In genomic region chr16:56262148-56262878, GRCh38 we compare ENCODE assay signal across 9 cellular contexts.
DNase-seq lines count a peak whose midpoint lies in the region; ATAC-seq, FAIRE-seq and TF ChIP-seq lines count a peak whose summit lies in the region.
"Had no signal": no experiment of that assay in that cellular context is flagged by ENCODE, and none has a peak within 500 bp of the region (broad histone marks: within the 10 kb centered on the region; RNA-seq: fewer than 3 reads in every experiment).

No MANE protein-coding gene starts in this region.

- CTCF ChIA-PET in PC-3 (lab: Charles Lee): interaction anchor here (0.6 kb wide), 1 partner anchor 97 kb away, joined by 3 read pairs; no protein-coding TSS in a partner anchor

- ATAC-seq in CD4-positive, CD25-positive, alpha-beta regulatory T cell (ENCODE audit: low read depth in 2 of 2): peak; percentile 28 to 47
- ATAC-seq in PC-3 (no peak), pancreas (peak in 3 of 4 donors; percentile 12 to 66 (median 65)), HG02973 (IDR thresholded peaks at IDR 0.05; ENCODE audit: unreplicated experiment) (no peak), GM21381 (IDR thresholded peaks at IDR 0.05; ENCODE audit: unreplicated experiment) (no peak), HG03025 (IDR thresholded peaks at IDR 0.05; ENCODE audit: low FRiP score, unreplicated experiment) (no peak)

- no peaks in the 10 kb centered on the region for H3K79me2 ChIP-seq in PC-3 (ENCODE audit: low read length)

- intact Hi-C loops in PC-3 (cut with micrococcal nuclease): no loop called here
- intact Hi-C loops in pancreas (cut with DNase I): no loop called here

- H3K27ac Mint-ChIP-seq in CD4-positive, CD25-positive, alpha-beta regulatory T cell: peak overlapping the region in 2 of 3 donors; percentile 66 to 81

- TF ChIP-seq CTCF in PC-3 (conservative IDR thresholded peaks at IDR 0.05; ENCODE audit: low read depth, low read length): no peak
- TF ChIP-seq CTCF in pancreas (IDR thresholded peaks at IDR 0.05): no peak

- DNase-seq in CD4-positive, CD25-positive, alpha-beta regulatory T cell: peak in 1 of 3 donors; percentile 12
- peak; percentile 5 for DNase-seq in PC-3
- DNase-seq in activated effector memory CD4-positive, alpha-beta T cell treated with anti-CD3 and anti-CD28 coated beads, Interleukin-2, amount 50 U/mL, for 16 hours: peak; percentile 83
- DNase-seq in pancreas: no peak
- no peak for DNase-seq in pons (ENCODE audit: low spot score)

- no peaks in the 10 kb centered on the region for H3K36me3 Mint-ChIP-seq in CD4-positive, CD25-positive, alpha-beta regulatory T cell

- H3K4me1 Mint-ChIP-seq in CD4-positive, CD25-positive, alpha-beta regulatory T cell: peaks cover 7 to 27% (median 12%) of the 10 kb centered on the region in 4 donors

- POLR2A ChIA-PET in PC-3 (lab: Charles Lee; ENCODE audit: unreplicated experiment): no interaction called here

- peaks cover 14% of the 10 kb centered on the region for H3K4me1 ChIP-seq in CD4-positive, CD25-positive, alpha-beta regulatory T cell (ENCODE audit: control insufficient read depth, insufficient read depth, low read length, poor library complexity, severe bottlenecking)
- no peaks in the 10 kb centered on the region for H3K4me1 ChIP-seq in PC-3 (ENCODE audit: insufficient read depth, low read length)
- H3K4me1 ChIP-seq in pancreas: no peaks in the 10 kb centered on the region

- H3K27me3 ChIP-seq in CD4-positive, CD25-positive, alpha-beta regulatory T cell (ENCODE audit: control insufficient read depth, insufficient read depth, low read length): no peaks in the 10 kb centered on the region
- H3K27me3 ChIP-seq in PC-3 (ENCODE audit: low read length): peaks cover 43% of the 10 kb centered on the region
- H3K27me3 ChIP-seq in pancreas: no peaks in the 10 kb centered on the region

- no peak overlapping the region for H3K27ac ChIP-seq in CD4-positive, CD25-positive, alpha-beta regulatory T cell (ENCODE audit: insufficient read depth, low read length, poor library complexity, severe bottlenecking)
- H3K27ac ChIP-seq in PC-3 (ENCODE audit: low read length) (no peak overlapping the region), pancreas (no peak overlapping the region)

- H3K36me3 ChIP-seq in CD4-positive, CD25-positive, alpha-beta regulatory T cell (ENCODE audit: control insufficient read depth, insufficient read depth, low read length): no peaks in the 10 kb centered on the region
- H3K36me3 ChIP-seq in PC-3 (ENCODE audit: low read depth, low read length): no peaks in the 10 kb centered on the region
- H3K36me3 ChIP-seq in pancreas: no peaks in the 10 kb centered on the region

- no peaks in the 10 kb centered on the region for H3K9me3 ChIP-seq in CD4-positive, CD25-positive, alpha-beta regulatory T cell (ENCODE audit: control insufficient read depth in 2 of 2, low read length in 2 of 2)
- H3K9me3 ChIP-seq in PC-3 (ENCODE audit: low read length) (no peaks in the 10 kb centered on the region), pancreas (no peaks in the 10 kb centered on the region)

- no peak for FAIRE-seq in pancreas (lab: Jason Lieb, UNC)
- FAIRE-seq: G401.6 had no signal

- H3K4me2 ChIP-seq in PC-3 (ENCODE audit: low read length): no peak overlapping the region

- H3K9me3 Mint-ChIP-seq in CD4-positive, CD25-positive, alpha-beta regulatory T cell: no peaks in the 10 kb centered on the region

- H3K4me3 Mint-ChIP-seq in CD4-positive, CD25-positive, alpha-beta regulatory T cell: peak overlapping the region in 3 of 4 donors; percentile 13 to 16 (median 16)

- H3F3A ChIP-seq in PC-3 (ENCODE audit: low read length, unreplicated experiment): no peaks in the 10 kb centered on the region

- H2AFZ ChIP-seq in PC-3 (ENCODE audit: low read length): no peak overlapping the region

- H3K27me3 Mint-ChIP-seq in CD4-positive, CD25-positive, alpha-beta regulatory T cell: peaks cover 4% of the 10 kb centered on the region

- no peaks in the 10 kb centered on the region for H4K20me1 ChIP-seq in PC-3 (ENCODE audit: low read length)

- WGBS in pancreas, 2 donors: 64 to 66% methylated on average over 10 of the region's 10 CpGs

- H3K4me3 ChIP-seq in CD4-positive, CD25-positive, alpha-beta regulatory T cell (ENCODE audit: low read depth, low read length): peak overlapping the region; percentile 44
- H3K4me3 ChIP-seq in PC-3 (ENCODE audit: low read length) (no peak overlapping the region), pancreas (no peak overlapping the region)

- no peaks in the 10 kb centered on the region for H3K9me2 ChIP-seq in PC-3 (replicated peaks; ENCODE audit: low read length)

- BruUV-seq in PC-3 (replicated peaks; lab: Mats Ljungman, UMichigan): no TSS peak

- H3K9ac ChIP-seq in PC-3 (ENCODE audit: low read length): no peak overlapping the region

Comparison
In these comparisons a context has a peak if more than half of its experiments do, and no peak if none do; other contexts are left out.
1. ATAC-seq: peak in CD4-positive, CD25-positive, alpha-beta regulatory T cell (2 of 2) and pancreas (3 of 4); none in PC-3 (single experiment), HG02973 (single experiment), GM21381 (single experiment) and HG03025 (single experiment).
2. DNase-seq: peak in PC-3 (single experiment) and activated effector memory CD4-positive, alpha-beta T cell treated with anti-CD3 and anti-CD28 coated beads, Interleukin-2, amount 50 U/mL, for 16 hours (single experiment); none in pancreas (0 of 6) and pons (single experiment).